ENCODE assay signal across 13 cellular contexts in genomic region chr6:126812651-126813050, GRCh38.
A peak's percentile ranks its signal among the peaks of the same experiment; 100 is the strongest.
DNase-seq lines count a peak whose midpoint lies in the region; ATAC-seq and TF ChIP-seq lines count a peak whose summit lies in the region.
"Had no signal": no experiment of that assay in that cellular context is flagged by ENCODE, and none has a peak within 500 bp of the region (broad histone marks: within the 10 kb centered on the region; RNA-seq: fewer than 3 reads in every experiment).

No MANE protein-coding gene starts in this region.

- in situ Hi-C loops in GM23248 (cut with MboI), result no loop called here

- H3K27me3 ChIP-seq in GM23248 (replicated peaks; ENCODE audit: insufficient read depth), result no peaks in the 10 kb centered on the region
- H3K27me3 ChIP-seq in MG63, result no peaks in the 10 kb centered on the region
- H3K27me3 ChIP-seq in fibroblast of lung (ENCODE audit: control insufficient read depth, insufficient read depth, low read length), result no peaks in the 10 kb centered on the region
- H3K27me3 ChIP-seq in neuronal stem cell (ENCODE audit: control insufficient read depth in 3 of 3, insufficient read depth in 3 of 3, low read depth in 1 of 3, low read length in 3 of 3), result no peaks in the 10 kb centered on the region
- H3K27me3 ChIP-seq: tibial artery had no signal

- H4K20me1 ChIP-seq in GM23248 (ENCODE audit: insufficient read depth), result no peaks in the 10 kb centered on the region
- H4K20me1 ChIP-seq in fibroblast of lung (ENCODE audit: control insufficient read depth, extremely low read depth, insufficient read depth, low read length), result no peaks in the 10 kb centered on the region

- WGBS in GM23248 (ENCODE audit: low coverage in 1 of 2, low lambda C conversion rate in 2 of 2, missing lambda C conversion rate in 2 of 2), 2 experiments, result 91 to 95% methylated on average over 1 of the region's 1 CpG
- no CpG with 5 or more reads among the region's 1 CpG for WGBS in neuronal stem cell (ENCODE audit: extremely low coverage in 2 of 2, insufficient read length in 2 of 2, insufficient replicate concordance in 1 of 2), 2 donors

- H3K9me2 ChIP-seq in GM23248 (ENCODE audit: insufficient read depth), result no peaks in the 10 kb centered on the region

- no peaks in the 10 kb centered on the region for H3K36me3 ChIP-seq in GM23248 (ENCODE audit: low read depth)
- H3K36me3 ChIP-seq in MG63, result no peaks in the 10 kb centered on the region
- H3K36me3 ChIP-seq in fibroblast of lung (ENCODE audit: control insufficient read depth, insufficient read depth, low read length), result no peaks in the 10 kb centered on the region
- no peaks in the 10 kb centered on the region for H3K36me3 ChIP-seq in neuronal stem cell (replicated peaks in 1 of 2; ENCODE audit: control insufficient read depth in 2 of 2, insufficient read depth in 2 of 2, low read length in 2 of 2)
- H3K36me3 ChIP-seq: tibial artery had no signal

- H3K27ac ChIP-seq in GM23248 (no peak overlapping the region), fibroblast of lung (ENCODE audit: insufficient read depth, low read length) (no peak overlapping the region), neuronal stem cell (replicated peaks; ENCODE audit: low read length) (no peak overlapping the region)
- H3K27ac ChIP-seq: tibial artery had no signal

- H2BK15ac ChIP-seq in neuronal stem cell (ENCODE audit: low read length), result no peak overlapping the region

- peak; percentile 12 for DNase-seq in GM23248
- DNase-seq in MG63, result peak; percentile 5
- peak; percentile 40 to 64 for DNase-seq in fibroblast of lung (ENCODE audit: low read depth in 2 of 2)
- DNase-seq in neuronal stem cell (ENCODE audit: low spot score), result no peak
- no peak for DNase-seq in left lobe of liver (ENCODE audit: low spot score)
- DNase-seq in iPS-NIHi7 (ENCODE audit: extremely low spot score), result no peak
- DNase-seq in NCI-H2196 (lab: John Stamatoyannopoulos, UW; ENCODE audit: unreplicated experiment), result no peak
- no peak for DNase-seq in stimulated activated naive CD8-positive, alpha-beta T cell treated with anti-CD3 and anti-CD28 coated beads, Interleukin-15, Interleukin-2, amounts not matched to agents 100 U/mL and 50 U/mL, for 24 hours
- DNase-seq: activated gamma-delta T cell; mucosa of descending colon; stimulated activated CD4-positive, alpha-beta T cell treated with anti-CD3 and anti-CD28 coated beads, Interleukin-2, amount 100 ng/mL, for 48 hours; tibial artery had no signal

- H2AK5ac ChIP-seq in neuronal stem cell (ENCODE audit: low read depth, low read length), result no peak overlapping the region

- H3K18ac ChIP-seq in neuronal stem cell (ENCODE audit: low read length), result no peak overlapping the region

- H3K4ac ChIP-seq in neuronal stem cell (ENCODE audit: low read length), result no peak overlapping the region

- no peak overlapping the region for H2BK5ac ChIP-seq in neuronal stem cell (ENCODE audit: low read length)

- no peak overlapping the region for H4K8ac ChIP-seq in neuronal stem cell (ENCODE audit: low read depth, low read length)

- no peak overlapping the region for H3K4me3 ChIP-seq in GM23248
- no peak overlapping the region for H3K4me3 ChIP-seq in MG63
- H3K4me3 ChIP-seq in fibroblast of lung (replicated peaks in 1 of 4; ENCODE audit: control extremely low read depth in 1 of 4, insufficient read depth in 1 of 4, low read depth in 3 of 4, low read length in 4 of 4), result no peak overlapping the region
- H3K4me3 ChIP-seq in neuronal stem cell (ENCODE audit: low read length in 2 of 2), result no peak overlapping the region
- H3K4me3 ChIP-seq: GM12878, mucosa of descending colon, tibial artery had no signal

- H2BK12ac ChIP-seq in neuronal stem cell (ENCODE audit: low read length), result no peak overlapping the region

- no peaks in the 10 kb centered on the region for H3K79me1 ChIP-seq in neuronal stem cell (ENCODE audit: low read depth, low read length)

- 0 out of 2 replicates have a peak, but pooled peaks cover 4% of the 10 kb centered on the region for H3F3A ChIP-seq in GM23248 (ENCODE audit: insufficient read depth)

- no peak for ATAC-seq in left lobe of liver
- ATAC-seq in stimulated activated naive CD8-positive, alpha-beta T cell treated with anti-CD3 and anti-CD28 coated beads, Interleukin-15, Interleukin-2, amounts not matched to agents 100 U/mL and 50 U/mL, for 24 hours, result no peak
- ATAC-seq: GM12878, mucosa of descending colon had no signal

- H3K4me2 ChIP-seq in GM23248 (ENCODE audit: unreplicated experiment), result no peak overlapping the region
- H3K4me2 ChIP-seq in fibroblast of lung (ENCODE audit: extremely low read depth, insufficient read depth, low read length), result peak overlapping the region; percentile 6
- H3K4me2 ChIP-seq in neuronal stem cell (ENCODE audit: insufficient read depth, low read length, poor library complexity, severe bottlenecking), result no peak overlapping the region

- no peak for TF ChIP-seq CTCF in fibroblast of lung (conservative IDR thresholded peaks at IDR 0.05 in 1 of 2, IDR thresholded peaks at IDR 0.05 in 1 of 2; ENCODE audit: low read depth in 1 of 2, low read length in 2 of 2)

- H3K9me3 ChIP-seq in GM23248 (ENCODE audit: low read depth) (no peaks in the 10 kb centered on the region), MG63 (no peaks in the 10 kb centered on the region), fibroblast of lung (ENCODE audit: control insufficient read depth, insufficient read depth, low read depth, low read length) (no peaks in the 10 kb centered on the region), neuronal stem cell (replicated peaks in 1 of 2; ENCODE audit: control insufficient read depth in 2 of 2, insufficient read depth in 1 of 2, low read depth in 1 of 2, low read length in 2 of 2) (no peaks in the 10 kb centered on the region)
- H3K9me3 ChIP-seq: mucosa of descending colon, tibial artery had no signal

- no peak overlapping the region for H3K14ac ChIP-seq in neuronal stem cell (ENCODE audit: low read length)

- no peak overlapping the region for H2BK120ac ChIP-seq in neuronal stem cell (ENCODE audit: low read depth, low read length)

- H3K9ac ChIP-seq in GM23248 (no peak overlapping the region), fibroblast of lung (ENCODE audit: insufficient read depth, low read length) (no peak overlapping the region), neuronal stem cell (ENCODE audit: low read depth, low read length, poor library complexity) (no peak overlapping the region)

- H3K23ac ChIP-seq in neuronal stem cell (ENCODE audit: low read depth, low read length, poor library complexity), result no peak overlapping the region

- no peak overlapping the region for H4K91ac ChIP-seq in neuronal stem cell (ENCODE audit: low read depth, low read length, poor library complexity)

- H3K4me1 ChIP-seq in GM23248 (ENCODE audit: insufficient read depth), result peaks cover 16% of the 10 kb centered on the region
- peaks cover 2% of the 10 kb centered on the region for H3K4me1 ChIP-seq in fibroblast of lung (ENCODE audit: control insufficient read depth, extremely low read depth, insufficient read depth, low read length)
- peaks cover 0 to 4% of the 10 kb centered on the region in 2 donors for H3K4me1 ChIP-seq in neuronal stem cell (ENCODE audit: control insufficient read depth in 2 of 2, insufficient read depth in 1 of 2, low read depth in 1 of 2, low read length in 2 of 2)

- H2AFZ ChIP-seq in GM23248 (no peak overlapping the region), fibroblast of lung (ENCODE audit: low read length) (no peak overlapping the region), neuronal stem cell (ENCODE audit: low read length) (peak overlapping the region; percentile 27)

- H3K79me2 ChIP-seq in GM23248 (ENCODE audit: insufficient read depth) (no peaks in the 10 kb centered on the region), fibroblast of lung (ENCODE audit: control insufficient read depth, insufficient read depth, low read length) (no peaks in the 10 kb centered on the region)

Comparison
In these comparisons a context has a peak if more than half of its experiments do, and no peak if none do; other contexts are left out.
1. DNase-seq: peak in GM23248 (single experiment), MG63 (single experiment) and fibroblast of lung (2 of 2); none in neuronal stem cell (single experiment), left lobe of liver (single experiment), iPS-NIHi7 (single experiment), NCI-H2196 (single experiment) and stimulated activated naive CD8-positive, alpha-beta T cell treated with anti-CD3 and anti-CD28 coated beads, Interleukin-15, Interleukin-2, amounts not matched to agents 100 U/mL and 50 U/mL, for 24 hours (single experiment).